8 cellular contexts compared by ENCODE assay signal in genomic region chr14:75176142-75176820, GRCh38. TPM values are rescaled to one million over a fixed set of nuclear protein-coding genes. Genes with fewer than 3 reads are reported as not detected.
A peak's percentile ranks its signal among the peaks of the same experiment; 100 is the strongest.
DNase-seq lines count a peak whose midpoint lies in the region; ATAC-seq and TF ChIP-seq lines count a peak whose summit lies in the region.

TMED10 (minus strand) TSS chr14:75176612; CDS start chr14:75176579, 33 bp downstream.

- in situ Hi-C loops in Caki2 (cut with HindIII; ENCODE audit: low pct_unique_long_range_greater_than_20kb, low sequenced_read_pairs): no loop called here

- no peaks in the 10 kb centered on the region for H3K9me3 Mint-ChIP-seq in natural killer cell

- H3K4me3 ChIP-seq in HL-60 (replicated peaks; ENCODE audit: insufficient read depth, low read length): peak within 1 kb of the TSS; percentile 64
- H3K4me3 ChIP-seq in Peyer's patch: peak within 1 kb of the TSS; percentile 59 to 90 (median 82)
- H3K4me3 ChIP-seq in fibroblast of mammary gland (ENCODE audit: control insufficient read depth, low read depth, low read length): peak within 1 kb of the TSS; percentile 93

- ATAC-seq in GM19463 (IDR thresholded peaks at IDR 0.05; ENCODE audit: unreplicated experiment) (peak; percentile 64), natural killer cell (peak; percentile 72 to 89 (median 78))

- H3K4me1 Mint-ChIP-seq in natural killer cell: peaks cover 43 to 46% of the 10 kb centered on the region in 2 donors

- no peaks in the 10 kb centered on the region for H3K36me3 Mint-ChIP-seq in natural killer cell

- no peak for TF ChIP-seq CTCF in HL-60 (IDR thresholded peaks at IDR 0.05; ENCODE audit: insufficient read depth, low read length)
- peak in 1 of 6 experiments; percentile 2 for TF ChIP-seq CTCF in Peyer's patch (IDR thresholded peaks at IDR 0.05)
- TF ChIP-seq CTCF in fibroblast of mammary gland (conservative IDR thresholded peaks at IDR 0.05; ENCODE audit: control insufficient read depth, insufficient read depth, low read depth, low read length): no peak
- no peak for TF ChIP-seq CTCF in natural killer cell (IDR thresholded peaks at IDR 0.05)

- peak within 1 kb of the TSS; percentile 93 for H3K4me3 Mint-ChIP-seq in natural killer cell

- peak within 1 kb of the TSS; percentile 99 to 100 for H3K27ac Mint-ChIP-seq in natural killer cell

- DNase-seq in Caki2 (ENCODE audit: low read depth) (peak; percentile 85), HL-60 (ENCODE audit: low read depth in 1 of 2, low spot score in 1 of 2) (peak; percentile 68 to 77), Peyer's patch (peak; percentile 90 to 95 (median 91)), fibroblast of mammary gland (ENCODE audit: low read depth) (peak; percentile 84), natural killer cell (peak; percentile 90)
- peak; percentile 80 to 85 for DNase-seq in activated T-helper 1 cell treated with anti-CD3 and anti-CD28 coated beads, Interleukin-2, amount 50 U/mL, for 16 hours (ENCODE audit: low read depth in 1 of 2, low spot score in 1 of 2)
- peak; percentile 88 for DNase-seq in stimulated activated naive CD4-positive, alpha-beta T cell treated with Interleukin-2 at 50 U/mL for 16 hours (lab: John Stamatoyannopoulos, UW)

- H3K27ac ChIP-seq in HL-60 (replicated peaks) (peak within 1 kb of the TSS; percentile 93), Peyer's patch (peak within 1 kb of the TSS; percentile 91 to 98 (median 98))

- peak; percentile 48 to 61 for TF ChIP-seq POLR2A in Peyer's patch (IDR thresholded peaks at IDR 0.05)

- H3K27me3 ChIP-seq in HL-60 (ENCODE audit: insufficient read depth, poor library complexity, severe bottlenecking) (no peaks in the 10 kb centered on the region), Peyer's patch (no peaks in the 10 kb centered on the region)

- H3K9me3 ChIP-seq in Peyer's patch: no peaks in the 10 kb centered on the region

- H3K4me1 ChIP-seq in Peyer's patch: peaks cover 0 to 23% (median 3%) of the 10 kb centered on the region in 4 donors

- no peaks in the 10 kb centered on the region for H3K36me3 ChIP-seq in Peyer's patch

- intact Hi-C loops in natural killer cell (cut with micrococcal nuclease): loop anchor here (1.0 to 2.0 kb wide), 6 partner anchors 29 to 120 kb away; partner anchors contain the start of genes FOS and NEK9

- H3K27me3 Mint-ChIP-seq in natural killer cell (ENCODE audit: low read depth in 2 of 2): no peaks in the 10 kb centered on the region

RNA-seq across cellular contexts. Expression of gene TMED10, which starts in this region (rescaled TPM):
- 122 and 141 TPM in 2 replicates for total RNA-seq in Caki2 (2014; rRNA removed; shearing (Covaris generic); ENCODE audit: low replicate concordance)
- total RNA-seq in Peyer's patch (100 to 1,000 TPM in 2 of 4 donors, 10 to 100 TPM in 2; 58.6 to 181 (median 115) TPM), natural killer cell (100 to 1,000 TPM; 216 to 244 (median 231) TPM)

Comparison
In these comparisons a context has a peak if more than half of its experiments do, and no peak if none do; other contexts are left out.
1. Peak in every context shown above with its lines: DNase-seq, ATAC-seq, H3K4me3 ChIP-seq and H3K27ac ChIP-seq.